1 cellular context compared by ENCODE assay signal in the genomic region with DNA sequence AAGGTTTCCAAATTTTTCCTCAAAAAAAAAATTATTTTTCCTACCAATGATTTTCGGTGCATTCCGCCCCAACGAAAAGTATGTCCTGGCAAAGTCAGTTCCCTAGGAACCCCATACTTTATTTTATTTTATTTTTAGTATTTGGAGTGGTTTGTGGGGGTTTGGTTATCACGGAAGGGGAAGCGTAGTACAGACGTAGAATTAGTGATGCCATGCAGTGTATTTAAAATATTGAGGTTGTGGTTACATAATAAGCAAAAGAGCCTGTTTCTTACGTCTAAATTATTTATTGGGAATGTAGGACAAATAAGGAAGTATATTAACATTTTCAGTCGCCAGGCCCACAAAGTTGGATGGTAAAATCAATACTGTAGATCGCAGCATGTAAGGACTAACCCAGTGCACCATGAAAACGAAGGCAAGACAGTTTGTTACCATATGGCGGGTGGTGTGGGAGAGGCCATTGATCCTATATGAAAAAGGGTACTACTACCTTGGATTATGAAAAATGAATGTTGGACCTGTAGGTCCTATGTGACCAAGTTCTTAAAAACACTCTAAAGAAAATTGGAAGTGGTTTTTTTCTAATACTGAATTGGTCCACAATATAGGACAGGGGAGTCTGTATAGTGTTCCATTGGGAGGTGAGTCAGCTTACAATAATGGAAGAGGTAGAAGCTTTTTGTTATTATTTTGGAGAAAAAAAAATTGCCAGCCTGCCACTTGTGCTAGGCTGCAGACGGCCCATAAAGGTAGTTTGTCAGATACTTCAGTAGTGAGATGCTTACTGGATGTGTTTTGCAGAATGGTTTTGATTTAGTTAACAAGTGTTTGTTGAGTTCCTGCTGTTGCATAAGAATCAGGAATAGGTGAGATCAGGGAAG.
A peak's percentile ranks its signal among the peaks of the same experiment; 100 is the strongest.
TF ChIP-seq lines count a peak whose summit lies in the region.

No MANE protein-coding gene starts in this region.

TF ChIP-seq in K562, 482 proteins besides CTCF, POLR2A, EP300 and RAD21 (continued from another document):
- TF ChIP-seq, protein P1, sequence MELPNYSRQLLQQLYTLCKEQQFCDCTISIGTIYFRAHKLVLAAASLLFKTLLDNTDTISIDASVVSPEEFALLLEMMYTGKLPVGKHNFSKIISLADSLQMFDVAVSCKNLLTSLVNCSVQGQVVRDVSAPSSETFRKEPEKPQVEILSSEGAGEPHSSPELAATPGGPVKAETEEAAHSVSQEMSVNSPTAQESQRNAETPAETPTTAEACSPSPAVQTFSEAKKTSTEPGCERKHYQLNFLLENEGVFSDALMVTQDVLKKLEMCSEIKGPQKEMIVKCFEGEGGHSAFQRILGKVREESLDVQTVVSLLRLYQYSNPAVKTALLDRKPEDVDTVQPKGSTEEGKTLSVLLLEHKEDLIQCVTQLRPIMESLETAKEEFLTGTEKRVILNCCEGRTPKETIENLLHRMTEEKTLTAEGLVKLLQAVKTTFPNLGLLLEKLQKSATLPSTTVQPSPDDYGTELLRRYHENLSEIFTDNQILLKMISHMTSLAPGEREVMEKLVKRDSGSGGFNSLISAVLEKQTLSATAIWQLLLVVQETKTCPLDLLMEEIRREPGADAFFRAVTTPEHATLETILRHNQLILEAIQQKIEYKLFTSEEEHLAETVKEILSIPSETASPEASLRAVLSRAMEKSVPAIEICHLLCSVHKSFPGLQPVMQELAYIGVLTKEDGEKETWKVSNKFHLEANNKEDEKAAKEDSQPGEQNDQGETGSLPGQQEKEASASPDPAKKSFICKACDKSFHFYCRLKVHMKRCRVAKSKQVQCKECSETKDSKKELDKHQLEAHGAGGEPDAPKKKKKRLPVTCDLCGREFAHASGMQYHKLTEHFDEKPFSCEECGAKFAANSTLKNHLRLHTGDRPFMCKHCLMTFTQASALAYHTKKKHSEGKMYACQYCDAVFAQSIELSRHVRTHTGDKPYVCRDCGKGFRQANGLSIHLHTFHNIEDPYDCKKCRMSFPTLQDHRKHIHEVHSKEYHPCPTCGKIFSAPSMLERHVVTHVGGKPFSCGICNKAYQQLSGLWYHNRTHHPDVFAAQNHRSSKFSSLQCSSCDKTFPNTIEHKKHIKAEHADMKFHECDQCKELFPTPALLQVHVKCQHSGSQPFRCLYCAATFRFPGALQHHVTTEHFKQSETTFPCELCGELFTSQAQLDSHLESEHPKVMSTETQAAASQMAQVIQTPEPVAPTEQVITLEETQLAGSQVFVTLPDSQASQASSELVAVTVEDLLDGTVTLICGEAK (IDR thresholded peaks at IDR 0.05) = no peak
- TF ChIP-seq, protein P1 (CRISPR knock-in tag; IDR thresholded peaks at IDR 0.05) = no peak
- TF ChIP-seq ZNF175 (CRISPR knock-in tag; IDR thresholded peaks at IDR 0.05; ENCODE audit: low read depth) = 0 out of 2 replicates have a peak, but pooled peaks have one; percentile 60
- peak; percentile 38 for TF ChIP-seq CHD1 (IDR thresholded peaks at IDR 0.05; ENCODE audit: low read length)
- no peak for TF ChIP-seq MTA3 (IDR thresholded peaks at IDR 0.05; ENCODE audit: borderline replicate concordance)
- TF ChIP-seq ZNF695 (CRISPR knock-in tag; IDR thresholded peaks at IDR 0.05) = no peak
- TF ChIP-seq CEBPG (CRISPR knock-in tag; IDR thresholded peaks at IDR 0.05) = no peak
- TF ChIP-seq CEBPG (tag; conservative IDR thresholded peaks at IDR 0.05 in 1 of 2, IDR thresholded peaks at IDR 0.05 in 1 of 2) = peak in 1 of 2 experiments; percentile 27; a peak in 1 of 4 replicates
- 0 out of 2 replicates have a peak, but pooled peaks have one; percentile 10 for TF ChIP-seq ZNF24 (IDR thresholded peaks at IDR 0.05)
- TF ChIP-seq, protein P2, sequence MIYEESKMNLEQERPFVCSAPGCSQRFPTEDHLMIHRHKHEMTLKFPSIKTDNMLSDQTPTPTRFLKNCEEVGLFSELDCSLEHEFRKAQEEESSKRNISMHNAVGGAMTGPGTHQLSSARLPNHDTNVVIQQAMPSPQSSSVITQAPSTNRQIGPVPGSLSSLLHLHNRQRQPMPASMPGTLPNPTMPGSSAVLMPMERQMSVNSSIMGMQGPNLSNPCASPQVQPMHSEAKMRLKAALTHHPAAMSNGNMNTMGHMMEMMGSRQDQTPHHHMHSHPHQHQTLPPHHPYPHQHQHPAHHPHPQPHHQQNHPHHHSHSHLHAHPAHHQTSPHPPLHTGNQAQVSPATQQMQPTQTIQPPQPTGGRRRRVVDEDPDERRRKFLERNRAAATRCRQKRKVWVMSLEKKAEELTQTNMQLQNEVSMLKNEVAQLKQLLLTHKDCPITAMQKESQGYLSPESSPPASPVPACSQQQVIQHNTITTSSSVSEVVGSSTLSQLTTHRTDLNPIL (CRISPR knock-in tag; IDR thresholded peaks at IDR 0.05) = no peak
- TF ChIP-seq YY1 (IDR thresholded peaks at IDR 0.05; ENCODE audit: borderline replicate concordance in 1 of 3, control insufficient read depth in 1 of 3, extremely low read depth in 1 of 3, insufficient read depth in 3 of 3, insufficient read length in 1 of 3, insufficient replicate concordance in 2 of 3, low read depth in 1 of 3, low read length in 2 of 3) = peak in 1 of 3 experiments; percentile 12
- 0 out of 4 replicates have a peak, but pooled peaks of 1 of the 2 experiments have one; percentile 1 for TF ChIP-seq ARNT (IDR thresholded peaks at IDR 0.05)
- TF ChIP-seq, protein P3, sequence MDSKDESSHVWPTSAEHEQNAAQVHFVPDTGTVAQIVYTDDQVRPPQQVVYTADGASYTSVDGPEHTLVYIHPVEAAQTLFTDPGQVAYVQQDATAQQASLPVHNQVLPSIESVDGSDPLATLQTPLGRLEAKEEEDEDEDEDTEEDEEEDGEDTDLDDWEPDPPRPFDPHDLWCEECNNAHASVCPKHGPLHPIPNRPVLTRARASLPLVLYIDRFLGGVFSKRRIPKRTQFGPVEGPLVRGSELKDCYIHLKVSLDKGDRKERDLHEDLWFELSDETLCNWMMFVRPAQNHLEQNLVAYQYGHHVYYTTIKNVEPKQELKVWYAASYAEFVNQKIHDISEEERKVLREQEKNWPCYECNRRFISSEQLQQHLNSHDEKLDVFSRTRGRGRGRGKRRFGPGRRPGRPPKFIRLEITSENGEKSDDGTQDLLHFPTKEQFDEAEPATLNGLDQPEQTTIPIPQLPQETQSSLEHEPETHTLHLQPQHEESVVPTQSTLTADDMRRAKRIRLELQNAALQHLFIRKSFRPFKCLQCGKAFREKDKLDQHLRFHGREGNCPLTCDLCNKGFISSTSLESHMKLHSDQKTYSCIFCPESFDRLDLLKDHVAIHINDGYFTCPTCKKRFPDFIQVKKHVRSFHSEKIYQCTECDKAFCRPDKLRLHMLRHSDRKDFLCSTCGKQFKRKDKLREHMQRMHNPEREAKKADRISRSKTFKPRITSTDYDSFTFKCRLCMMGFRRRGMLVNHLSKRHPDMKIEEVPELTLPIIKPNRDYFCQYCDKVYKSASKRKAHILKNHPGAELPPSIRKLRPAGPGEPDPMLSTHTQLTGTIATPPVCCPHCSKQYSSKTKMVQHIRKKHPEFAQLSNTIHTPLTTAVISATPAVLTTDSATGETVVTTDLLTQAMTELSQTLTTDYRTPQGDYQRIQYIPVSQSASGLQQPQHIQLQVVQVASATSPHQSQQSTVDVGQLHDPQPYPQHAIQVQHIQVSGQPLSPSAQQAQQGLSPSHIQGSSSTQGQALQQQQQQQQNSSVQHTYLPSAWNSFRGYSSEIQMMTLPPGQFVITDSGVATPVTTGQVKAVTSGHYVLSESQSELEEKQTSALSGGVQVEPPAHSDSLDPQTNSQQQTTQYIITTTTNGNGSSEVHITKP (IDR thresholded peaks at IDR 0.05; ENCODE audit: partially characterized antibody) = peak; percentile 35
- no peak for TF ChIP-seq PRMT5 (CRISPR knock-in tag; IDR thresholded peaks at IDR 0.05)
- TF ChIP-seq ARID1B (IDR thresholded peaks at IDR 0.05) = no peak
